Comparison of ENCODE assay signal across 20 cellular contexts in the genomic region with DNA sequence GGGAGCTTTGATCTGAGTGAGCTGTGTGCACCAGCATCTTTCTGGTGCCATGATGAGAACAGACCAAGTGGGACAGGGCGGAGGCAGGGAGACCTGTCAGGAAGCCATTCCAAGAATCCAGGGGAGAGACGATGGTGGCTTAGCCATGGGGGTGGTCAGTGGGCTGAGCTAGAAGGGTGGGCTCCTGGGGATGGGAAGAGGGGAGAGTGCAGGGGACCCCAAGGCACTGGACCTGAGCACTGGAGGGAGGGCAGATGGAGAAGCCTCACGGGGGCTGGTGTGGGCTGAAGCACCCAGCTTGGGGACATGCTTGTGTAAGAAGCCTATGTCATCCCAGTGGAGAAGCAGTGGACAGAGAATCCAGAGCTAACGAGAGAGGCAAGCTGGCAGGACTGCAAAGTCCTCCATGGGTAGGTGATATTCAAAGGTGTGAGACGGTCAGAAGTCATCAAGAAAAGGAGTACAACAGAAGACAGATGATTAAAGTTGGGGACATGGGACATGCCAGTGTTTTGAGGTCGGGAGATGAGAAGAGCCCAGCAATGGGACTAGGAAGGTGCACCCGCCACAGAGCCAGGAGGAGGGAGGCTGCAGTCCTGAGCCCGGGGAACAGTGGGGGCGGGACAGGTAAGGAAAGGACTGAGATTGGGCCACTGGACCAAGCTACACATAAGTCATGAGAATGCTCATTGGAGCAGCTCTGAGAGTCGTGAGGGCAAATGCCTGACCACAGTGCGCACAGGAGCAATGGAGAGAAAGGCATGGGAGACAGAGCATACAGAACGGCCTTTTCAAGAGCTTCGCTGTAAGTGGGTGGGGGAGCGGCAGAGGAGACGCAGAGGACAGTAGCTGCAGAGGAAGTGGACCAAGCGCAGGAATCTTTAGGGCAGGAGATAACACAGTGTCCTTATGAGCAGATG.
"Had no signal": no experiment of that assay in that cellular context is flagged by ENCODE, and none has a peak within 500 bp of the region (broad histone marks: within the 10 kb centered on the region; RNA-seq: fewer than 3 reads in every experiment).

No MANE protein-coding gene starts in this region.

- H3K4me1 ChIP-seq: ascending aorta, breast epithelium, left ventricle myocardium inferior, suprapubic skin had no signal

- H3K27ac Mint-ChIP-seq: activated naive CD4-positive, alpha-beta T cell treated with anti-CD3 and anti-CD28 coated beads for 36 hours; activated naive CD8-positive, alpha-beta T cell treated with anti-CD3 and anti-CD28 coated beads, Interleukin-2, amount 50 U/mL, for 24 hours; memory B cell; naive thymus-derived CD8-positive, alpha-beta T cell had no signal

- H3K9me3 ChIP-seq: ascending aorta, breast epithelium, left ventricle myocardium inferior, neutrophil, suprapubic skin had no signal

- H3K27me3 ChIP-seq: ascending aorta, dorsolateral prefrontal cortex, neutrophil, suprapubic skin had no signal

- FAIRE-seq: endometrium, keratinocyte, small intestine, TTC549 had no signal

- H3K36me3 Mint-ChIP-seq: memory B cell; naive thymus-derived CD8-positive, alpha-beta T cell had no signal

- H3K27ac ChIP-seq: ascending aorta, breast epithelium, hepatocyte, left ventricle myocardium inferior, neutrophil, suprapubic skin had no signal

- H3K4me3 ChIP-seq: ascending aorta, breast epithelium, dorsolateral prefrontal cortex, hepatocyte, left ventricle myocardium inferior, suprapubic skin had no signal

- DNase-seq: activated CD4-positive, alpha-beta T cell treated with anti-CD3 and anti-CD28 coated beads, Interleukin-2, amount 50 U/mL, for 4 hours; activated CD4-positive, CD25-positive, alpha-beta regulatory T cell; activated naive CD4-positive, alpha-beta T cell treated with anti-CD3 and anti-CD28 coated beads for 36 hours; activated naive CD8-positive, alpha-beta T cell treated with anti-CD3 and anti-CD28 coated beads, Interleukin-2, amount 50 U/mL, for 24 hours; dorsolateral prefrontal cortex; left ventricle myocardium inferior; naive thymus-derived CD8-positive, alpha-beta T cell; posterior cingulate gyrus; small intestine; stimulated activated CD4-positive, alpha-beta T cell treated with anti-CD3 and anti-CD28 coated beads, Interleukin-4, amount 100 ng/mL, for 4 hours; stimulated activated naive CD8-positive, alpha-beta T cell treated with anti-CD3 and anti-CD28 coated beads, Interleukin-15, Interleukin-2, amounts not matched to agents 100 U/mL and 50 U/mL, for 24 hours had no signal

- H3K9me3 Mint-ChIP-seq: activated naive CD4-positive, alpha-beta T cell treated with anti-CD3 and anti-CD28 coated beads for 36 hours; activated naive CD8-positive, alpha-beta T cell treated with anti-CD3 and anti-CD28 coated beads, Interleukin-2, amount 50 U/mL, for 24 hours; memory B cell; naive thymus-derived CD8-positive, alpha-beta T cell had no signal

- H3K4me1 Mint-ChIP-seq: activated naive CD8-positive, alpha-beta T cell treated with anti-CD3 and anti-CD28 coated beads, Interleukin-2, amount 50 U/mL, for 24 hours had no signal

- H3K4me3 Mint-ChIP-seq: activated naive CD4-positive, alpha-beta T cell treated with anti-CD3 and anti-CD28 coated beads for 36 hours; activated naive CD8-positive, alpha-beta T cell treated with anti-CD3 and anti-CD28 coated beads, Interleukin-2, amount 50 U/mL, for 24 hours; memory B cell; naive thymus-derived CD8-positive, alpha-beta T cell had no signal

- ATAC-seq: activated naive CD8-positive, alpha-beta T cell treated with anti-CD3 and anti-CD28 coated beads, Interleukin-2, amount 50 U/mL, for 24 hours; naive thymus-derived CD8-positive, alpha-beta T cell; stimulated activated naive CD8-positive, alpha-beta T cell treated with anti-CD3 and anti-CD28 coated beads, Interleukin-15, Interleukin-2, amounts not matched to agents 100 U/mL and 50 U/mL, for 24 hours had no signal

- H3K36me3 ChIP-seq: ascending aorta, breast epithelium, left ventricle myocardium inferior, neutrophil, suprapubic skin had no signal
